10 cellular contexts compared by ENCODE assay signal in the genomic region with DNA sequence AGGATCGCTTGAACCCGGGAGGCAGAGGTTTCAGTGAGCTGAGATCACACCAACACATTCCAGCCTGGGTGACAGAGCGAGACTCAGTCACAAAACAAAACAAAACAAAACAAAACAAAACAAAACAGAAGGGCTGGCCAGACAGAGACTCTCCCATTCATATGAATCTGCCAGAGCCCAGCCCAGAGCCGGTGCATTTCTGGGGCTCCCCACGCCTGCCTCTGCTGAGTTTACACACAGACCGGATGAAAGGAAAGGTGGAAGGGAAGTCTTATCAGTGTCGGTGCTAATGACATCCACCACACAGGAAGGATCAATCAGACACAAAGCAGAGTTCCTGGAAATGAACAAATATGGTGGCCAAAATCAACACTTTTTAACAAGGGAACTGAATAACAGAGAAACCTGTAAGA. TPM values are rescaled to one million over a fixed set of nuclear protein-coding genes. Genes with fewer than 3 reads are reported as not detected.
DNase-seq lines count a peak whose midpoint lies in the region; ATAC-seq lines count a peak whose summit lies in the region.
"Had no signal": no experiment of that assay in that cellular context is flagged by ENCODE, and none has a peak within 500 bp of the region (broad histone marks: within the 10 kb centered on the region; RNA-seq: fewer than 3 reads in every experiment).

No MANE protein-coding gene starts in this region.

- no peaks in the 10 kb centered on the region for H3K9me3 Mint-ChIP-seq in activated T-helper 1 cell treated with anti-CD3 and anti-CD28 coated beads, Interleukin-12 subunit alpha, Interleukin-12 subunit beta, Interleukin-2, Interleukin-4 antibody, amounts not matched to agents 30 ng/mL and 10 ng/mL and 1 ng/mL, durations not matched to agents 14 hours and 24 hours and 36 hours
- no peaks in the 10 kb centered on the region for H3K9me3 Mint-ChIP-seq in stimulated activated naive B cell treated with anti-CD40 and anti-IgM and Interleukin-4, amounts not matched to agents 10 μg/mL and 1 μg/mL and 100 μg/mL, for 72 hours

- H3K4me1 Mint-ChIP-seq in activated T-helper 1 cell treated with anti-CD3 and anti-CD28 coated beads, Interleukin-12 subunit alpha, Interleukin-12 subunit beta, Interleukin-2, Interleukin-4 antibody, amounts not matched to agents 30 ng/mL and 10 ng/mL and 1 ng/mL, durations not matched to agents 14 hours and 24 hours and 36 hours (ENCODE audit: low read depth): peaks cover 27% of the 10 kb centered on the region
- peaks cover 24 to 37% of the 10 kb centered on the region in 2 donors for H3K4me1 Mint-ChIP-seq in stimulated activated naive B cell treated with anti-CD40 and anti-IgM and Interleukin-4, amounts not matched to agents 10 μg/mL and 1 μg/mL and 100 μg/mL, for 72 hours

- peak overlapping the region; percentile 66 for H3K4me3 Mint-ChIP-seq in activated T-helper 1 cell treated with anti-CD3 and anti-CD28 coated beads, Interleukin-12 subunit alpha, Interleukin-12 subunit beta, Interleukin-2, Interleukin-4 antibody, amounts not matched to agents 30 ng/mL and 10 ng/mL and 1 ng/mL, durations not matched to agents 14 hours and 24 hours and 36 hours
- H3K4me3 Mint-ChIP-seq in stimulated activated naive B cell treated with anti-CD40 and anti-IgM and Interleukin-4, amounts not matched to agents 10 μg/mL and 1 μg/mL and 100 μg/mL, for 72 hours: peak overlapping the region in 1 of 2 donors; percentile 26

- peak overlapping the region; percentile 94 for H3K27ac Mint-ChIP-seq in activated T-helper 1 cell treated with anti-CD3 and anti-CD28 coated beads, Interleukin-12 subunit alpha, Interleukin-12 subunit beta, Interleukin-2, Interleukin-4 antibody, amounts not matched to agents 30 ng/mL and 10 ng/mL and 1 ng/mL, durations not matched to agents 14 hours and 24 hours and 36 hours
- H3K27ac Mint-ChIP-seq in stimulated activated naive B cell treated with anti-CD40 and anti-IgM and Interleukin-4, amounts not matched to agents 10 μg/mL and 1 μg/mL and 100 μg/mL, for 72 hours: peak overlapping the region; percentile 79

- H3K9me3 ChIP-seq in MG63: no peaks in the 10 kb centered on the region

- no peaks in the 10 kb centered on the region for H3K27me3 Mint-ChIP-seq in activated T-helper 1 cell treated with anti-CD3 and anti-CD28 coated beads, Interleukin-12 subunit alpha, Interleukin-12 subunit beta, Interleukin-2, Interleukin-4 antibody, amounts not matched to agents 30 ng/mL and 10 ng/mL and 1 ng/mL, durations not matched to agents 14 hours and 24 hours and 36 hours (ENCODE audit: insufficient read depth)
- H3K27me3 Mint-ChIP-seq in stimulated activated naive B cell treated with anti-CD40 and anti-IgM and Interleukin-4, amounts not matched to agents 10 μg/mL and 1 μg/mL and 100 μg/mL, for 72 hours: no peaks in the 10 kb centered on the region

- ATAC-seq in left ventricle myocardium superior: peak; percentile 47
- peak; percentile 50 to 66 for ATAC-seq in stimulated activated naive B cell treated with anti-CD40 and anti-IgM and Interleukin-4, amounts not matched to agents 10 μg/mL and 1 μg/mL and 100 μg/mL, for 72 hours (replicated peaks)
- ATAC-seq in HG03095 (IDR thresholded peaks at IDR 0.05; ENCODE audit: unreplicated experiment): no peak

- no peak overlapping the region for H3K4me3 ChIP-seq in MG63

- DNase-seq in T-helper 1 cell (peak in 4 of 5 donors; percentile 38 to 83 (median 42)), left ventricle myocardium superior (no peak), NCI-H2107 (lab: John Stamatoyannopoulos, UW) (no peak), MG63 (no peak)
- peak; percentile 45 for DNase-seq in activated T-helper 1 cell treated with anti-CD3 and anti-CD28 coated beads, Interleukin-12 subunit alpha, Interleukin-12 subunit beta, Interleukin-2, Interleukin-4 antibody, amounts not matched to agents 30 ng/mL and 10 ng/mL and 1 ng/mL, durations not matched to agents 14 hours and 24 hours and 36 hours (ENCODE audit: low spot score)
- no peak for DNase-seq in stimulated activated naive B cell treated with anti-CD40 and anti-IgM and Interleukin-4, amounts not matched to agents 10 μg/mL and 1 μg/mL and 100 μg/mL, for 72 hours
- DNase-seq in activated CD8-positive, alpha-beta memory T cell treated with anti-CD3 and anti-CD28 coated beads, Interleukin-2, amount 50 U/mL, for 48 hours: no peak
- DNase-seq: EL, IMR-90 had no signal

- intact Hi-C loops in activated T-helper 1 cell treated with anti-CD3 and anti-CD28 coated beads, Interleukin-12 subunit alpha, Interleukin-12 subunit beta, Interleukin-2, Interleukin-4 antibody, amounts not matched to agents 30 ng/mL and 10 ng/mL and 1 ng/mL, durations not matched to agents 14 hours and 24 hours and 36 hours (cut with micrococcal nuclease): loop anchor here (10.0 kb wide), 1 partner anchor 1684 kb away; the partner anchor contains the start of gene AP2S1
- intact Hi-C loops in left ventricle myocardium superior (cut with micrococcal nuclease): no loop called here

- no peaks in the 10 kb centered on the region for H3K36me3 ChIP-seq in MG63

- no peaks in the 10 kb centered on the region for H3K27me3 ChIP-seq in MG63

- H3K36me3 Mint-ChIP-seq in activated T-helper 1 cell treated with anti-CD3 and anti-CD28 coated beads, Interleukin-12 subunit alpha, Interleukin-12 subunit beta, Interleukin-2, Interleukin-4 antibody, amounts not matched to agents 30 ng/mL and 10 ng/mL and 1 ng/mL, durations not matched to agents 14 hours and 24 hours and 36 hours (ENCODE audit: low read depth): peaks cover 4% of the 10 kb centered on the region
- H3K36me3 Mint-ChIP-seq in stimulated activated naive B cell treated with anti-CD40 and anti-IgM and Interleukin-4, amounts not matched to agents 10 μg/mL and 1 μg/mL and 100 μg/mL, for 72 hours: peaks cover 0 to 7% of the 10 kb centered on the region in 2 donors

RNA-seq across cellular contexts. Expression of gene TRAPPC6A, which starts 6.8 kb away (rescaled TPM):
- total RNA-seq in activated T-helper 1 cell treated with anti-CD3 and anti-CD28 coated beads, Interleukin-12 subunit alpha, Interleukin-12 subunit beta, Interleukin-2, Interleukin-4 antibody, amounts not matched to agents 30 ng/mL and 10 ng/mL and 1 ng/mL, durations not matched to agents 14 hours and 24 hours and 36 hours: 18.4 and 22.8 TPM in 2 replicates
- 13.7 TPM for total RNA-seq in left ventricle myocardium superior
- total RNA-seq in MG63 (2014; rRNA removed; shearing (Covaris generic); ENCODE audit: low replicate concordance): 9.5 and 28.6 TPM in 2 replicates

RNA-seq across cellular contexts. Expression of gene BLOC1S3, which starts 7.4 kb away (rescaled TPM):
- 10.4 and 10.5 TPM in 2 replicates for total RNA-seq in activated T-helper 1 cell treated with anti-CD3 and anti-CD28 coated beads, Interleukin-12 subunit alpha, Interleukin-12 subunit beta, Interleukin-2, Interleukin-4 antibody, amounts not matched to agents 30 ng/mL and 10 ng/mL and 1 ng/mL, durations not matched to agents 14 hours and 24 hours and 36 hours
- 6.0 TPM for total RNA-seq in left ventricle myocardium superior
- total RNA-seq in MG63 (2014; rRNA removed; shearing (Covaris generic); ENCODE audit: low replicate concordance): 1.9 and 22.6 TPM in 2 replicates

RNA-seq across cellular contexts. Expression of gene NKPD1, which starts 10.4 kb away (rescaled TPM):
- 0.16 and 0.20 TPM in 2 replicates for total RNA-seq in activated T-helper 1 cell treated with anti-CD3 and anti-CD28 coated beads, Interleukin-12 subunit alpha, Interleukin-12 subunit beta, Interleukin-2, Interleukin-4 antibody, amounts not matched to agents 30 ng/mL and 10 ng/mL and 1 ng/mL, durations not matched to agents 14 hours and 24 hours and 36 hours
- 0.07 TPM for total RNA-seq in left ventricle myocardium superior
- total RNA-seq in MG63 (2014; rRNA removed; shearing (Covaris generic); ENCODE audit: low replicate concordance): 0.91 TPM in 1 of 2 replicates, not detected in the other

Comparison
In these comparisons a context has a peak if more than half of its experiments do, and no peak if none do; other contexts are left out.
1. DNase-seq: peak in T-helper 1 cell (4 of 5) and activated T-helper 1 cell treated with anti-CD3 and anti-CD28 coated beads, Interleukin-12 subunit alpha, Interleukin-12 subunit beta, Interleukin-2, Interleukin-4 antibody, amounts not matched to agents 30 ng/mL and 10 ng/mL and 1 ng/mL, durations not matched to agents 14 hours and 24 hours and 36 hours (single experiment); none in left ventricle myocardium superior (single experiment), stimulated activated naive B cell treated with anti-CD40 and anti-IgM and Interleukin-4, amounts not matched to agents 10 μg/mL and 1 μg/mL and 100 μg/mL, for 72 hours (single experiment), NCI-H2107 (single experiment), MG63 (single experiment) and activated CD8-positive, alpha-beta memory T cell treated with anti-CD3 and anti-CD28 coated beads, Interleukin-2, amount 50 U/mL, for 48 hours (single experiment).